Comparison of ENCODE assay signal across 14 cellular contexts in genomic region chr12:101086490-101086889, GRCh38.
DNase-seq lines count a peak whose midpoint lies in the region; ATAC-seq, FAIRE-seq and TF ChIP-seq lines count a peak whose summit lies in the region.
"Had no signal": no experiment of that assay in that cellular context is flagged by ENCODE, and none has a peak within 500 bp of the region (broad histone marks: within the 10 kb centered on the region; RNA-seq: fewer than 3 reads in every experiment).

No MANE protein-coding gene starts in this region.

- H3K36me3 Mint-ChIP-seq in WTC11 = no peaks in the 10 kb centered on the region
- H3K36me3 Mint-ChIP-seq: activated naive CD8-positive, alpha-beta T cell had no signal

- no peak overlapping the region for H3K4me3 Mint-ChIP-seq in WTC11
- H3K4me3 Mint-ChIP-seq: activated naive CD8-positive, alpha-beta T cell; stimulated activated naive CD8-positive, alpha-beta T cell treated with anti-CD3 and anti-CD28 coated beads, Interleukin-15, Interleukin-2, amounts not matched to agents 100 ng/mL and 50 ng/mL, for 24 hours had no signal

- no peak overlapping the region for H3K4me3 ChIP-seq in AG10803 (ENCODE audit: low read length)

- no peak overlapping the region for H3K27ac Mint-ChIP-seq in WTC11
- H3K27ac Mint-ChIP-seq: activated naive CD8-positive, alpha-beta T cell; stimulated activated naive CD8-positive, alpha-beta T cell treated with anti-CD3 and anti-CD28 coated beads, Interleukin-15, Interleukin-2, amounts not matched to agents 100 ng/mL and 50 ng/mL, for 24 hours had no signal

- TF ChIP-seq CTCF in AG10803 (conservative IDR thresholded peaks at IDR 0.05; ENCODE audit: low read length) (no peak), WTC11 (IDR thresholded peaks at IDR 0.05) (no peak)

- ATAC-seq in WTC11 (peak; percentile 39; the same call in 1 of the 2 replicates), HG02970 (IDR thresholded peaks at IDR 0.05; ENCODE audit: low FRiP score, unreplicated experiment) (no peak)

- H3K27me3 Mint-ChIP-seq in WTC11 (ENCODE audit: low read depth) = no peaks in the 10 kb centered on the region

- H3K9me3 Mint-ChIP-seq in WTC11 = peaks cover 5% of the 10 kb centered on the region; the same call in 1 of the 2 replicates

- CTCF ChIA-PET in WTC11 (lab: Charles Lee) = interaction anchor here (0.6 kb wide), 1 partner anchor 306 kb away, joined by 3 read pairs; no protein-coding TSS in a partner anchor

- FAIRE-seq in HTR-8/SVneo (lab: Jason Lieb, UNC) = peak; percentile 54

- H3K4me1 Mint-ChIP-seq in WTC11 = peaks cover 29% of the 10 kb centered on the region

- POLR2A ChIA-PET in WTC11 (lab: Charles Lee) = no interaction called here

- DNase-seq in AG10803 (ENCODE audit: low read depth) = peak; percentile 80
- peak; percentile 23 for DNase-seq in HTR-8/SVneo (ENCODE audit: insufficient read length, low spot score)
- no peak for DNase-seq in WTC11 (ENCODE audit: low spot score)
- peak; percentile 49 for DNase-seq in iris pigment epithelial cell (ENCODE audit: low read depth)
- DNase-seq in NCI-H510A (lab: John Stamatoyannopoulos, UW) = no peak
- DNase-seq in activated effector memory CD4-positive, alpha-beta T cell treated with Interleukin-2 at 50 U/mL for 16 hours = no peak
- no peak for DNase-seq in NCI-H510A treated with DMSO at 0.1 percent for 48 hours (lab: John Stamatoyannopoulos, UW)
- DNase-seq: BE2C; dermis blood vessel endothelial cell; GDM1; stimulated activated CD4-positive, alpha-beta T cell treated with anti-CD3 and anti-CD28 coated beads, Interleukin-4, amount 100 ng/mL, for 24 hours had no signal

TF ChIP-seq in WTC11, 78 proteins besides CTCF, POLR2A, EP300 and RAD21:
- TF ChIP-seq ZMAT4 (CRISPR knock-in tag; IDR thresholded peaks at IDR 0.05) = no peak
- TF ChIP-seq FOXJ3 (CRISPR knock-in tag; IDR thresholded peaks at IDR 0.05; ENCODE audit: borderline replicate concordance) = no peak
- no peak for TF ChIP-seq SMAD4 (CRISPR knock-in tag; IDR thresholded peaks at IDR 0.05)
- TF ChIP-seq MXD4 (CRISPR knock-in tag; IDR thresholded peaks at IDR 0.05; ENCODE audit: borderline replicate concordance) = no peak
- no peak for TF ChIP-seq FOXP1 (CRISPR knock-in tag; IDR thresholded peaks at IDR 0.05; ENCODE audit: borderline replicate concordance)
- TF ChIP-seq TEAD4 (CRISPR knock-in tag; IDR thresholded peaks at IDR 0.05) = no peak
- no peak for TF ChIP-seq AR (CRISPR knock-in tag; IDR thresholded peaks at IDR 0.05)
- no peak for TF ChIP-seq JUN (CRISPR knock-in tag; IDR thresholded peaks at IDR 0.05)
- TF ChIP-seq ATF3 (CRISPR knock-in tag; conservative IDR thresholded peaks at IDR 0.05) = no peak
- TF ChIP-seq SP1 (CRISPR knock-in tag; conservative IDR thresholded peaks at IDR 0.05) = no peak
- TF ChIP-seq NFATC4 (CRISPR knock-in tag; IDR thresholded peaks at IDR 0.05) = no peak
- TF ChIP-seq FOXK1 (CRISPR knock-in tag; IDR thresholded peaks at IDR 0.05) = no peak
- no peak for TF ChIP-seq ZNF396 (CRISPR knock-in tag; IDR thresholded peaks at IDR 0.05; ENCODE audit: borderline replicate concordance)
- no peak for TF ChIP-seq ZNF423 (CRISPR knock-in tag; IDR thresholded peaks at IDR 0.05)
- TF ChIP-seq GABPB1 (CRISPR knock-in tag; IDR thresholded peaks at IDR 0.05) = no peak
- no peak for TF ChIP-seq NR3C1 (CRISPR knock-in tag; conservative IDR thresholded peaks at IDR 0.05; ENCODE audit: low read depth)

Comparison
In these comparisons a context has a peak if more than half of its experiments do, and no peak if none do; other contexts are left out.
1. DNase-seq: peak in AG10803 (single experiment), HTR-8/SVneo (single experiment) and iris pigment epithelial cell (single experiment); none in WTC11 (single experiment), NCI-H510A (single experiment), activated effector memory CD4-positive, alpha-beta T cell treated with Interleukin-2 at 50 U/mL for 16 hours (single experiment) and NCI-H510A treated with DMSO at 0.1 percent for 48 hours (single experiment).